In the genomic region with DNA sequence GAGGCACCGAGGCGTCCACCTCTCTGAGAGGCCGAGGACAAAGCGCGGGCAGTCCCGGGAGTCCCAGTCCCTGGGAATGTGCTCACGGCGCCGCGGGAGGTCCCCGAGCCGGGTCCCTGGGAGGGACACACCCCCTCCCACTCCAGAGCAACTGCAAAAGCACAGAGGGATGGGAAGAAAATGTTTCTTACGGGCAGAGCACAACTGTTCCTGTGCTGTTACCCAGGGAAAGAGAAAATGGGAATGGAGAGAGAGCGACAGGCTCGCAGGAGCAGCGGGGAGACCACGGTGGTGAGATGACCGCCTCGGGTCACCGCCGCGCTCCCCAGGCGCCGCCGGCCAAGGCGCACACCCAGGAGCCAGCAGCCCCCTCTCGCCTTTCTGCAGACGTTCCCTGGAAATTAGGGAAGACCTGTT, we compare ENCODE assay signal across 7 cellular contexts. TPM values are rescaled to one million over a fixed set of nuclear protein-coding genes. Genes with fewer than 3 reads are reported as not detected.
DNase-seq lines count a peak whose midpoint lies in the region; ATAC-seq and TF ChIP-seq lines count a peak whose summit lies in the region.

No MANE protein-coding gene starts in this region.

- intact Hi-C loops in left colon (cut with DNase I, micrococcal nuclease): no loop called here

- TF ChIP-seq POLR2A in suprapubic skin (IDR thresholded peaks at IDR 0.05): no peak

- peak; percentile 2 for ATAC-seq in GM18907 (IDR thresholded peaks at IDR 0.05; ENCODE audit: unreplicated experiment)
- peak; percentile 7 for ATAC-seq in left colon
- ATAC-seq in HG03469 (IDR thresholded peaks at IDR 0.05; ENCODE audit: unreplicated experiment): no peak

- DNase-seq in astrocyte of the cerebellum (ENCODE audit: low read depth): no peak
- no peak for DNase-seq in left colon
- DNase-seq in suprapubic skin (ENCODE audit: low spot score in 2 of 2): no peak
- DNase-seq in COR-L47 (lab: John Stamatoyannopoulos, UW): no peak

- H3K27me3 ChIP-seq in HUES48 (ENCODE audit: control insufficient read depth, insufficient read depth, low read length) (peaks cover 22% of the 10 kb centered on the region; the same call in 1 of the 2 replicates), suprapubic skin (peaks cover 64% of the 10 kb centered on the region)

- no peak for TF ChIP-seq EP300 in suprapubic skin (IDR thresholded peaks at IDR 0.05)

- H3K9ac ChIP-seq in HUES48 (ENCODE audit: low read depth, low read length): peak overlapping the region; percentile 43

- WGBS in suprapubic skin: 0% methylated on average over 19 of the region's 28 CpGs

- H3K9me3 ChIP-seq in HUES48 (ENCODE audit: control insufficient read depth, insufficient read depth, low read length) (no peaks in the 10 kb centered on the region), suprapubic skin (no peaks in the 10 kb centered on the region)

- no peaks in the 10 kb centered on the region for H3K36me3 ChIP-seq in HUES48 (ENCODE audit: control insufficient read depth, insufficient read depth, low read length)
- H3K36me3 ChIP-seq in suprapubic skin: no peaks in the 10 kb centered on the region

- peak overlapping the region; percentile 88 for H3K4me3 ChIP-seq in HUES48 (ENCODE audit: low read depth, low read length)
- peak overlapping the region; percentile 84 for H3K4me3 ChIP-seq in astrocyte of the cerebellum (ENCODE audit: low read depth, low read length)
- H3K4me3 ChIP-seq in suprapubic skin: peak overlapping the region; percentile 74

- H3K27ac ChIP-seq in HUES48 (ENCODE audit: low read depth, low read length) (peak overlapping the region; percentile 99), suprapubic skin (peak overlapping the region; percentile 91)

- H3K4me1 ChIP-seq in HUES48 (ENCODE audit: control insufficient read depth, insufficient read depth, low read length): peaks cover 19% of the 10 kb centered on the region
- H3K4me1 ChIP-seq in suprapubic skin: peaks cover 69% of the 10 kb centered on the region

- no peak for TF ChIP-seq CTCF in astrocyte of the cerebellum (IDR thresholded peaks at IDR 0.05; ENCODE audit: low read depth, low read length, missing control alignments)
- TF ChIP-seq CTCF in suprapubic skin (IDR thresholded peaks at IDR 0.05): no peak

- in situ Hi-C loops in astrocyte of the cerebellum (cut with HindIII; ENCODE audit: low sequenced_read_pairs): no loop called here

RNA-seq across cellular contexts. Expression of gene BCL11A, which starts 1.2 kb away (rescaled TPM):
- 10 to 100 TPM; 28.9 to 29.0 TPM for total RNA-seq in left colon
- total RNA-seq in suprapubic skin: 100 to 1,000 TPM in 2 of 4 donors, 10 to 100 TPM in 2; 67.1 to 222 (median 113) TPM
